Comparison of ENCODE assay signal across 32 cellular contexts in genomic region chr10:93997546-93997945, GRCh38. TPM values are rescaled to one million over a fixed set of nuclear protein-coding genes. Genes with fewer than 3 reads are reported as not detected.
"Had no signal": no experiment of that assay in that cellular context is flagged by ENCODE, and none has a peak within 500 bp of the region (broad histone marks: within the 10 kb centered on the region; RNA-seq: fewer than 3 reads in every experiment).

No MANE protein-coding gene starts in this region.

- H3K9me3 ChIP-seq: ovary, psoas muscle, right lobe of liver, sigmoid colon, spleen, thoracic aorta, thyroid gland, tibial nerve, upper lobe of right lung, uterus had no signal

- H3K27ac Mint-ChIP-seq: naive thymus-derived CD4-positive, alpha-beta T cell; natural killer cell; nephron; neural progenitor cell; progenitor cell of endocrine pancreas; stimulated activated memory B cell treated with anti-CD40 and anti-IgM and Interleukin-4, amounts not matched to agents 10 μg/mL and 1 μg/mL and 100 μg/mL, for 72 hours; stimulated activated naive CD8-positive, alpha-beta T cell treated with anti-CD3 and anti-CD28 coated beads, Interleukin-15, amount 100 ng/mL, for 72 hours; type B pancreatic cell had no signal

- H3K4me1 Mint-ChIP-seq: stimulated activated memory B cell treated with anti-CD40 and anti-IgM and Interleukin-4, amounts not matched to agents 10 μg/mL and 1 μg/mL and 100 μg/mL, for 72 hours had no signal

- H3K4me3 ChIP-seq: neural progenitor cell, ovary, psoas muscle, right lobe of liver, sigmoid colon, skin epidermis, smooth muscle cell, spleen, thoracic aorta, thyroid gland, tibial nerve, upper lobe of right lung, uterus had no signal

- H3K79me2 ChIP-seq: parathyroid adenoma had no signal

- H3K27me3 ChIP-seq: ovary, right lobe of liver, sigmoid colon, thyroid gland, tibial nerve, uterus had no signal

- H2AFZ ChIP-seq: neural progenitor cell, parathyroid adenoma had no signal

- H3K36me3 ChIP-seq: neural progenitor cell, ovary, right lobe of liver, sigmoid colon, spleen, thoracic aorta, thyroid gland, tibial nerve, upper lobe of right lung, uterus had no signal

- H3K9ac ChIP-seq: neural progenitor cell, parathyroid adenoma had no signal

- H3K4me3 Mint-ChIP-seq: naive thymus-derived CD4-positive, alpha-beta T cell; natural killer cell; neural progenitor cell; stimulated activated memory B cell treated with anti-CD40 and anti-IgM and Interleukin-4, amounts not matched to agents 10 μg/mL and 1 μg/mL and 100 μg/mL, for 72 hours; stimulated activated naive CD8-positive, alpha-beta T cell treated with anti-CD3 and anti-CD28 coated beads, Interleukin-15, amount 100 ng/mL, for 72 hours; type B pancreatic cell had no signal

- H3K4me2 ChIP-seq: neural progenitor cell, smooth muscle cell had no signal

- H3K36me3 Mint-ChIP-seq: neural progenitor cell; stimulated activated memory B cell treated with anti-CD40 and anti-IgM and Interleukin-4, amounts not matched to agents 10 μg/mL and 1 μg/mL and 100 μg/mL, for 72 hours had no signal

- DNase-seq: naive thymus-derived CD4-positive, alpha-beta T cell; natural killer cell; occipital lobe; ovary; posterior cingulate gyrus; psoas muscle; right cardiac atrium; right lobe of liver; sigmoid colon; spleen; stimulated activated CD4-positive, alpha-beta T cell treated with anti-CD3 and anti-CD28 coated beads, Interleukin-12 subunit alpha, Interleukin-12 subunit beta, amount 100 ng/mL, for 4 hours; stimulated activated CD4-positive, alpha-beta T cell treated with anti-CD3 and anti-CD28 coated beads, Interleukin-1b, Interleukin-23, amount 100 ng/mL, for 48 hours; stimulated activated CD4-positive, alpha-beta T cell treated with anti-CD3 and anti-CD28 coated beads, Interleukin-4, amount 100 ng/mL, for 1 hour; stimulated activated CD4-positive, alpha-beta T cell treated with anti-CD3 and anti-CD28 coated beads, Interleukin-4, amount 100 ng/mL, for 4 hours; stimulated activated CD8-positive, alpha-beta memory T cell treated with anti-CD3 and anti-CD28 coated beads, Interleukin-4, amount 100 ng/mL, for 48 hours; stimulated activated naive CD4-positive, alpha-beta T cell; stimulated activated naive CD8-positive, alpha-beta T cell treated with anti-CD3 and anti-CD28 coated beads, Interleukin-15, amount 100 ng/mL, for 72 hours; stimulated activated naive CD8-positive, alpha-beta T cell treated with anti-CD3 and anti-CD28 coated beads, Interleukin-15, Interleukin-2, amounts not matched to agents 100 U/mL and 50 U/mL, for 24 hours; substantia nigra; thyroid gland; upper lobe of right lung; uterus had no signal

- H3K9me3 Mint-ChIP-seq: nephron; neural progenitor cell; stimulated activated memory B cell treated with anti-CD40 and anti-IgM and Interleukin-4, amounts not matched to agents 10 μg/mL and 1 μg/mL and 100 μg/mL, for 72 hours; stimulated activated naive CD8-positive, alpha-beta T cell treated with anti-CD3 and anti-CD28 coated beads, Interleukin-15, amount 100 ng/mL, for 72 hours had no signal

- H3K4me1 ChIP-seq: parathyroid adenoma, right lobe of liver, uterus had no signal

- H3K27ac ChIP-seq: neural progenitor cell, ovary, parathyroid adenoma, psoas muscle, right lobe of liver, sigmoid colon, skin epidermis, spleen, thoracic aorta, thyroid gland, upper lobe of right lung, uterus had no signal

RNA-seq across cellular contexts. Expression of gene PLCE1, which starts 3.8 kb away (rescaled TPM):
- total RNA-seq: natural killer cell had no signal
